In genomic region chr1:115469703-115470476, GRCh38 we compare ENCODE assay signal across 8 cellular contexts.
A peak's percentile ranks its signal among the peaks of the same experiment; 100 is the strongest.
DNase-seq lines count a peak whose midpoint lies in the region; ATAC-seq, FAIRE-seq and TF ChIP-seq lines count a peak whose summit lies in the region.

No MANE protein-coding gene starts in this region.

- no peak overlapping the region for H4K5ac ChIP-seq in IMR-90 (ENCODE audit: low read depth, low read length)

- no peak overlapping the region for H2BK5ac ChIP-seq in IMR-90 (ENCODE audit: low read depth, low read length, poor library complexity, severe bottlenecking)

- H3K9ac ChIP-seq in IMR-90 (ENCODE audit: low read depth, low read length): no peak overlapping the region

- H3K56ac ChIP-seq in IMR-90 (ENCODE audit: extremely low read depth, insufficient read depth, low read length): no peak overlapping the region

- TF ChIP-seq CTCF in AG09309 (IDR thresholded peaks at IDR 0.05; ENCODE audit: control insufficient read depth, insufficient read depth, low read depth, low read length, missing control alignments) (peak; percentile 99), GM12875 (IDR thresholded peaks at IDR 0.05; ENCODE audit: borderline replicate concordance, insufficient read depth, low read depth, low read length) (peak; percentile 97), IMR-90 (conservative IDR thresholded peaks at IDR 0.05; ENCODE audit: low read depth, low read length) (peak; percentile 93)

- peak overlapping the region; percentile 21; the same call in 1 of the 2 replicates for H3K4me2 ChIP-seq in IMR-90 (ENCODE audit: low read depth, low read length)

- peak overlapping the region; percentile 42; the same call in 1 of the 2 replicates for H3K4ac ChIP-seq in IMR-90 (ENCODE audit: low read depth, low read length)

- peak overlapping the region; percentile 54 for H4K91ac ChIP-seq in IMR-90 (ENCODE audit: insufficient read depth, low read depth, low read length)

- H2BK120ac ChIP-seq in IMR-90 (ENCODE audit: low read depth, low read length): peak overlapping the region; percentile 78

- in situ Hi-C loops in IMR-90 (cut with MboI; ENCODE audit: low sequenced_read_pairs): loop anchor here (5.0 to 10.0 kb wide), 2 partner anchors 333 to 485 kb away; no protein-coding TSS in a partner anchor

- H3K9me1 ChIP-seq in IMR-90 (ENCODE audit: insufficient read depth, low read length): peaks cover 5% of the 10 kb centered on the region; the same call in 1 of the 2 replicates

- H3K9me3 ChIP-seq in IMR-90 (ENCODE audit: control insufficient read depth, insufficient read depth, low read length): no peaks in the 10 kb centered on the region
- H3K9me3 ChIP-seq in SJSA1 (replicated peaks): no peaks in the 10 kb centered on the region

- WGBS in IMR-90 (ENCODE audit: extremely low coverage in 2 of 2, insufficient read length in 1 of 2), 2 experiments: no CpG with 5 or more reads among the region's 11 CpGs

- H3K4me3 ChIP-seq in AG09309 (ENCODE audit: control insufficient read depth, low read depth, low read length) (no peak overlapping the region), GM12875 (ENCODE audit: low read depth, low read length) (no peak overlapping the region), IMR-90 (ENCODE audit: insufficient read depth, low read depth, low read length) (no peak overlapping the region), SJSA1 (no peak overlapping the region)

- H3K79me1 ChIP-seq in IMR-90 (ENCODE audit: low read depth in 1 of 2, low read length in 2 of 2): no peaks in the 10 kb centered on the region

- BruUV-seq in IMR-90 (replicated peaks; lab: Mats Ljungman, UMichigan): no TSS peak

- H3K18ac ChIP-seq in IMR-90 (ENCODE audit: low read depth, low read length): no peak overlapping the region

- peak overlapping the region; percentile 81; the same call in 1 of the 2 replicates for H2AK5ac ChIP-seq in IMR-90 (ENCODE audit: low read depth, low read length)

- FAIRE-seq in urothelium cell line (lab: Jason Lieb, UNC): peak; percentile 92

- ATAC-seq in IMR-90 (ENCODE audit: low read depth) (peak; percentile 91), HG03520 (IDR thresholded peaks at IDR 0.05; ENCODE audit: unreplicated experiment) (no peak)

- no peak overlapping the region for H3K27ac ChIP-seq in IMR-90 (ENCODE audit: insufficient read depth, low read length)
- H3K27ac ChIP-seq in SJSA1: peak overlapping the region; percentile 55

- no peak overlapping the region for H3K23ac ChIP-seq in IMR-90 (ENCODE audit: low read depth, low read length)

- POLR2A ChIA-PET in IMR-90 (lab: Charles Lee; ENCODE audit: unreplicated experiment): no interaction called here

- DNase-seq in AG09309 (ENCODE audit: low read depth): no peak
- peak; percentile 55 for DNase-seq in IMR-90
- DNase-seq in SJSA1 (ENCODE audit: low read depth in 1 of 2, low spot score in 2 of 2): peak; percentile 73 to 84
- peak; percentile 26 for DNase-seq in dedifferentiated amniotic fluid mesenchymal stem cell (ENCODE audit: extremely low spot score)
- peak; percentile 39 to 64 for DNase-seq in lung microvascular endothelial cell (ENCODE audit: low read depth in 2 of 2)
- peak; percentile 86 for DNase-seq in urothelium cell line (ENCODE audit: low spot score)

- H3K27me3 ChIP-seq in IMR-90 (ENCODE audit: control insufficient read depth, insufficient read depth, low read length): no peaks in the 10 kb centered on the region; the same call in 1 of the 2 replicates
- no peaks in the 10 kb centered on the region for H3K27me3 ChIP-seq in SJSA1 (replicated peaks)

- peak overlapping the region; percentile 68; the same call in 1 of the 2 replicates for H2BK20ac ChIP-seq in IMR-90 (ENCODE audit: low read depth, low read length)

- H2AFZ ChIP-seq in IMR-90 (replicated peaks; ENCODE audit: low read length, poor library complexity): peak overlapping the region; percentile 82

- CTCF ChIA-PET in IMR-90 (lab: Yijun Ruan, JAX): interaction anchor here (0.5 to 3.7 kb wide), 19 partner anchors 13 to 337 kb away, joined by 3 to 63 read pairs (median 3); no protein-coding TSS in a partner anchor

- peak overlapping the region; percentile 77; the same call in 1 of the 2 replicates for H3K14ac ChIP-seq in IMR-90 (replicated peaks; ENCODE audit: low read depth, low read length)

- H2AK9ac ChIP-seq in IMR-90 (replicated peaks; ENCODE audit: low read depth, low read length, poor library complexity): peak overlapping the region; percentile 80

- H2BK15ac ChIP-seq in IMR-90 (ENCODE audit: low read depth, low read length): peak overlapping the region; percentile 73; the same call in 2 of the 3 replicates

- no peaks in the 10 kb centered on the region for H4K20me1 ChIP-seq in IMR-90 (ENCODE audit: insufficient read depth, low read length)

- TF ChIP-seq RAD21 in IMR-90 (IDR thresholded peaks at IDR 0.05; ENCODE audit: low read length): peak; percentile 97

- H3K4me1 ChIP-seq in IMR-90 (ENCODE audit: control insufficient read depth, insufficient read depth, low read length) (0 out of 2 replicates have a peak, but pooled peaks cover 2% of the 10 kb centered on the region), SJSA1 (replicated peaks) (peaks cover 21% of the 10 kb centered on the region)

- TF ChIP-seq POLR2A in IMR-90 (IDR thresholded peaks at IDR 0.05; ENCODE audit: low read depth, low read length): no peak

- H4K8ac ChIP-seq in IMR-90 (ENCODE audit: low read depth in 2 of 2, low read length in 2 of 2): no peak overlapping the region

- intact Hi-C loops in IMR-90 (cut with micrococcal nuclease): loop anchor here (1.0 to 10.0 kb wide), 5 partner anchors 125 to 488 kb away; no protein-coding TSS in a partner anchor

- H3K36me3 ChIP-seq in IMR-90 (ENCODE audit: control insufficient read depth, insufficient read depth, low read length) (no peaks in the 10 kb centered on the region), SJSA1 (no peaks in the 10 kb centered on the region)

- dilution Hi-C loops in IMR-90 (cut with HindIII; ENCODE audit: low sequenced_read_pairs, unreplicated experiment): no loop called here

TF ChIP-seq in IMR-90, 13 proteins besides CTCF, POLR2A, EP300 and RAD21:
- TF ChIP-seq ELK1 (IDR thresholded peaks at IDR 0.05; ENCODE audit: borderline replicate concordance, low read depth, low read length) (no peak), RFX5 (IDR thresholded peaks at IDR 0.05; ENCODE audit: low read depth, low read length) (no peak), RCOR1 (IDR thresholded peaks at IDR 0.05; ENCODE audit: insufficient replicate concordance, low read length) (no peak), FOS (IDR thresholded peaks at IDR 0.05; ENCODE audit: low read depth, low read length) (no peak), MAZ (IDR thresholded peaks at IDR 0.05; ENCODE audit: borderline replicate concordance, low read depth, low read length) (peak; percentile 49; the same call in 1 of the 2 replicates), SMC3 (IDR thresholded peaks at IDR 0.05; ENCODE audit: low read depth, low read length) (peak; percentile 91)
